9 cellular contexts compared by ENCODE assay signal in the genomic region with DNA sequence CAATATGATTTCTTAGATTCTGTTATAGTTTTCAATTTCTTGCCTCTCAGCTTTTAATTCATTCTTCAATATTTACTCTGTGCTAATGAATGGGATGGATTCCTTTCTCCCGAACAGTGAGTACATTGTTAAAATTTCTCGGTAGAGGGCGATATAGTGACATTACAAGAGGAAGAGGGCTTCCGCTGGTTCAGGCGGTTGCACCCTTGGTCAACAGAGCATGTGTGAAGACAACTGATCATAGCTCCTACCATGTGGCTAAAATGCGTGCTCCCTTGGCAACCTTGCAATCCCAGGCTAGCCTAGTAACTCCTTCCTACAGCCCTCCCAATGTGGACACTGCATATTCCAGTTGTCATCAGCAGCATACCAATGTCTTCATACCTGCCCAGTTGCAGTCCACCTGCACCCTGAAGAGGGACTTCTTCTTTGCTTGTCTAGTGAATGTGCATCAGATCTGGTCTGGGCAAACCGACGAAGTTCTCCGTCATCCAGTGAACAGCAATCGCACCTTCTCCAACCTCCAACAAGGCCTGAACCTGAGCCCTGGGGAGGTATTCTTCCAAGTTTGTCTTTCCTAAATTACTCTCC.
DNase-seq lines count a peak whose midpoint lies in the region; ATAC-seq, FAIRE-seq and TF ChIP-seq lines count a peak whose summit lies in the region.
"Had no signal": no experiment of that assay in that cellular context is flagged by ENCODE, and none has a peak within 500 bp of the region (broad histone marks: within the 10 kb centered on the region; RNA-seq: fewer than 3 reads in every experiment).

No MANE protein-coding gene starts in this region.

- TF ChIP-seq CTCF in RWPE2 (IDR thresholded peaks at IDR 0.05; ENCODE audit: poor library complexity, severe bottlenecking), result peak; percentile 24
- TF ChIP-seq CTCF in kidney (IDR thresholded peaks at IDR 0.05; ENCODE audit: borderline replicate concordance, extremely low read depth, insufficient read depth), result peak; percentile 25
- TF ChIP-seq CTCF in spleen (IDR thresholded peaks at IDR 0.05 in 8 of 11, conservative IDR thresholded peaks at IDR 0.05 in 3 of 11), result no peak

- intact Hi-C loops in kidney (cut with DNase I), result no loop called here
- intact Hi-C loops in spleen (cut with DNase I; ENCODE audit: low total_unique reads), result no loop called here

- DNase-seq in COLO829 (ENCODE audit: low spot score) (peak; percentile 28), HEK293T (ENCODE audit: extremely low spot score) (peak; percentile 79), RWPE2 (ENCODE audit: low spot score) (no peak), kidney (no peak), NCI-H226 (no peak), NCI-H2196 treated with DMSO at 0.1 percent for 48 hours (lab: John Stamatoyannopoulos, UW; ENCODE audit: unreplicated experiment) (no peak), spleen (no peak)

- 61 to 80% (median 72%) methylated on average over 10 of the region's 10 CpGs for WGBS in spleen, 5 donors

- TF ChIP-seq POLR2A in spleen (IDR thresholded peaks at IDR 0.05), result no peak

- H3K4me1 ChIP-seq in RWPE2 (ENCODE audit: insufficient read depth, poor library complexity, severe bottlenecking) (no peaks in the 10 kb centered on the region), kidney (ENCODE audit: control insufficient read depth in 1 of 2, insufficient read depth in 1 of 2, low read depth in 1 of 2, low read length in 2 of 2) (no peaks in the 10 kb centered on the region), spleen (no peaks in the 10 kb centered on the region)

- CTCF ChIA-PET in HEK293T (lab: Yijun Ruan, JAX), result interaction anchor here (0.5 to 1.9 kb wide), 11 partner anchors 11 to 1792 kb away, joined by 3 to 8 read pairs (median 3); no protein-coding TSS in a partner anchor

- ATAC-seq in RWPE2 (ENCODE audit: low read depth) (no peak), GM18861 (IDR thresholded peaks at IDR 0.05; ENCODE audit: unreplicated experiment) (no peak)

- H3K9me3 ChIP-seq in RWPE2 (ENCODE audit: severe bottlenecking) (peaks cover 6% of the 10 kb centered on the region), kidney (ENCODE audit: control insufficient read depth in 1 of 2, low read length in 2 of 2) (no peaks in the 10 kb centered on the region), spleen (peaks cover 0 to 15% (median 0%) of the 10 kb centered on the region in 8 donors)

- H3K36me3 ChIP-seq in RWPE2 (ENCODE audit: low read depth) (no peaks in the 10 kb centered on the region), kidney (ENCODE audit: control insufficient read depth in 1 of 2, insufficient read depth in 2 of 2, low read length in 2 of 2) (no peaks in the 10 kb centered on the region), spleen (no peaks in the 10 kb centered on the region)

- POLR2A ChIA-PET in HEK293T (lab: Yijun Ruan, JAX), result no interaction called here

- no peaks in the 10 kb centered on the region for H3K27me3 ChIP-seq in RWPE2 (ENCODE audit: insufficient read depth, poor library complexity, severe bottlenecking)
- H3K27me3 ChIP-seq in spleen (replicated peaks in 1 of 7), result no peaks in the 10 kb centered on the region

- H3K27ac ChIP-seq in RWPE2 (ENCODE audit: poor library complexity, severe bottlenecking), result no peak overlapping the region
- H3K27ac ChIP-seq in kidney (ENCODE audit: low read depth in 2 of 2, low read length in 2 of 2), result no peak overlapping the region
- H3K27ac ChIP-seq in spleen, result no peak overlapping the region

- no peak overlapping the region for H3K9ac ChIP-seq in kidney (ENCODE audit: low read length in 2 of 2)

- no peak overlapping the region for H3K4me3 ChIP-seq in RWPE2 (ENCODE audit: severe bottlenecking)
- H3K4me3 ChIP-seq in kidney (ENCODE audit: low read length in 2 of 2), result no peak overlapping the region
- H3K4me3 ChIP-seq in spleen, result no peak overlapping the region

- peak; percentile 15 for FAIRE-seq in kidney (lab: Jason Lieb, UNC)
- FAIRE-seq: TTC549 had no signal

TF ChIP-seq in HEK293T, 16 proteins besides CTCF, POLR2A, EP300 and RAD21:
- TF ChIP-seq FOXK2 (IDR thresholded peaks at IDR 0.05) (no peak), L3MBTL2 (conservative IDR thresholded peaks at IDR 0.05) (peak; percentile 38; the same call in 1 of the 2 replicates)

Comparison
In these comparisons a context has a peak if more than half of its experiments do, and no peak if none do; other contexts are left out.
1. DNase-seq: peak in COLO829 (single experiment) and HEK293T (single experiment); none in RWPE2 (single experiment), kidney (single experiment), NCI-H226 (single experiment), NCI-H2196 treated with DMSO at 0.1 percent for 48 hours (single experiment) and spleen (single experiment).
2. CTCF ChIP-seq: peak in RWPE2 (single experiment) and kidney (single experiment); none in spleen (0 of 11).